In genomic region chr2:237581751-237582746, GRCh38 we compare ENCODE assay signal across 8 cellular contexts. TPM values are rescaled to one million over a fixed set of nuclear protein-coding genes. Genes with fewer than 3 reads are reported as not detected.
DNase-seq lines count a peak whose midpoint lies in the region; ATAC-seq and TF ChIP-seq lines count a peak whose summit lies in the region.

No MANE protein-coding gene starts in this region.

- ATAC-seq in upper lobe of right lung, result peak; percentile 88

- peaks cover 11% of the 10 kb centered on the region for H3K36me3 ChIP-seq in upper lobe of right lung

- H3K27ac ChIP-seq in upper lobe of right lung, result peak overlapping the region; percentile 38

- intact Hi-C loops in upper lobe of right lung (cut with DNase I), result no loop called here

- H3K9me3 ChIP-seq in upper lobe of right lung, result no peaks in the 10 kb centered on the region

- DNase-seq in NCI-H2171 treated with DMSO at 0.1 percent for 48 hours (lab: John Stamatoyannopoulos, UW) (peak; percentile 19), NCI-H2171 (lab: John Stamatoyannopoulos, UW) (no peak), NCI-H2196 (lab: John Stamatoyannopoulos, UW; ENCODE audit: unreplicated experiment) (peak; percentile 81), fibroblast of villous mesenchyme (ENCODE audit: low read depth) (peak; percentile 65), nucleus accumbens (lab: John Stamatoyannopoulos, UW) (peak in 37 of 56 donors; percentile 6 to 62 (median 22)), upper lobe of right lung (peak; percentile 67), GF-D8 (lab: John Stamatoyannopoulos, UW) (no peak)
- DNase-seq in activated CD8-positive, alpha-beta memory T cell treated with anti-CD3 and anti-CD28 coated beads, Interleukin-2, amount 50 U/mL, for 48 hours, result peak; percentile 69

- TF ChIP-seq CTCF in fibroblast of villous mesenchyme (IDR thresholded peaks at IDR 0.05; ENCODE audit: insufficient read depth, low read depth, low read length), result peak; percentile 50
- peak; percentile 52 for TF ChIP-seq CTCF in upper lobe of right lung (IDR thresholded peaks at IDR 0.05)

- H3K27me3 ChIP-seq in upper lobe of right lung, result no peaks in the 10 kb centered on the region

- no peak overlapping the region for H3K4me3 ChIP-seq in fibroblast of villous mesenchyme (ENCODE audit: low read depth, low read length)
- H3K4me3 ChIP-seq in upper lobe of right lung, result no peak overlapping the region

- H3K4me1 ChIP-seq in upper lobe of right lung, result peaks cover 15% of the 10 kb centered on the region

RNA-seq across cellular contexts. Expression of gene RAB17, which starts 8.5 kb away (rescaled TPM):
- total RNA-seq in fibroblast of villous mesenchyme, result 0.43 and 0.64 TPM in 2 replicates
- total RNA-seq in upper lobe of right lung, result 50.9 TPM

RNA-seq across cellular contexts. Expression of gene PRLH, which starts 15.7 kb away (rescaled TPM):
- total RNA-seq in fibroblast of villous mesenchyme (not detected in 2 replicates), upper lobe of right lung (not detected)

RNA-seq across cellular contexts. Expression of gene LRRFIP1, which starts 45.3 kb away (rescaled TPM):
- total RNA-seq in fibroblast of villous mesenchyme (63.5 and 64.3 TPM in 2 replicates), upper lobe of right lung (178 TPM)

Comparison
In these comparisons a context has a peak if more than half of its experiments do, and no peak if none do; other contexts are left out.
1. DNase-seq: peak in NCI-H2171 treated with DMSO at 0.1 percent for 48 hours (single experiment), NCI-H2196 (single experiment), activated CD8-positive, alpha-beta memory T cell treated with anti-CD3 and anti-CD28 coated beads, Interleukin-2, amount 50 U/mL, for 48 hours (single experiment), fibroblast of villous mesenchyme (single experiment), nucleus accumbens (37 of 56) and upper lobe of right lung (single experiment); none in NCI-H2171 (single experiment) and GF-D8 (single experiment).
2. RNA of gene RAB17, which starts 8.5 kb away (total RNA-seq): 50.9 TPM in upper lobe of right lung (single experiment); 0.43 to 0.64 TPM in fibroblast of villous mesenchyme; every median in the first group is over 10 times any median in the second.